ENCODE assay signal across 29 cellular contexts in the genomic region with DNA sequence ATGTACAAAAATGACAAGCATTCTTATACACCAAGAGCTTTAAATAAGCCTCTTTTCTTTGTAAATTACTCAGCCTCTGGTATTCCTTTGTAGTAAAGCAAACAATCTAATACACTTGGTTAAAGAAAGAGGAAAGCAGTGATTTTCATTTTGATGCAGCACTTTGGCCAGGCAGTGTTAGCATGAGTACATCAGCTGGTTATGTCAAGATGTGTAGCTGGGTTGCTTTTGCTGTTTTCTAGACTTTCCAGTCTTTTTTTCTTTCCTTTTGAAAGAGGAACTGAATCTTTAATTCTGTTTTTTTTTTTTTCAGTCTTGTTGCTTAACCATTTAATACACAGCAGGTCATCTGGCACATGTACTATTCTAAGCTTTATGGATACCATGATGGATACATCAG.
"Had no signal": no experiment of that assay in that cellular context is flagged by ENCODE, and none has a peak within 500 bp of the region (broad histone marks: within the 10 kb centered on the region; RNA-seq: fewer than 3 reads in every experiment).

No MANE protein-coding gene starts in this region.

- H3K4me3 ChIP-seq: adrenal gland, ascending aorta, lung, prostate gland, right atrium auricular region, spleen, thyroid gland, upper lobe of right lung had no signal

- H3K36me3 ChIP-seq: adrenal gland, ascending aorta, brain microvascular endothelial cell, prostate gland, right atrium auricular region, spleen, thyroid gland, upper lobe of right lung had no signal

- FAIRE-seq: endothelial cell of umbilical vein had no signal

- ATAC-seq: activated CD4-positive, alpha-beta T cell treated with anti-CD3 and anti-CD28 coated beads for 36 hours; activated naive CD4-positive, alpha-beta T cell treated with anti-CD3 and anti-CD28 coated beads, Interleukin-2, amount 50 U/mL, for 72 hours; activated T-helper 17 cell treated with anti-CD3 and anti-CD28 coated beads, Interleukin-2, amount 50 U/mL, for 72 hours; esophagus mucosa; left lobe of liver; naive thymus-derived CD8-positive, alpha-beta T cell; upper lobe of right lung; WTC11 had no signal

- H3K27ac ChIP-seq: adrenal gland, ascending aorta, brain microvascular endothelial cell, prostate gland, right atrium auricular region, spleen, thyroid gland, upper lobe of right lung had no signal

- DNase-seq: activated CD4-positive, alpha-beta T cell treated with anti-CD3 and anti-CD28 coated beads for 36 hours; activated CD4-positive, alpha-beta T cell treated with anti-CD3 and anti-CD28 coated beads, Interleukin-2, amount 50 U/mL, for 4 hours; activated CD8-positive, alpha-beta memory T cell treated with anti-CD3 and anti-CD28 coated beads for 24 hours; activated CD8-positive, alpha-beta memory T cell treated with anti-CD3 and anti-CD28 coated beads, Interleukin-2, amount 50 U/mL, for 4 hours; activated T-cell treated with anti-CD3 and anti-CD28 coated beads, Interleukin-2, amount 50 U/mL, for 24 hours; adrenal gland; brain microvascular endothelial cell; central memory CD4-positive, alpha-beta T cell; dermis blood vessel endothelial cell; effector CD8-positive, alpha-beta T cell; foreskin melanocyte; immature natural killer cell; naive thymus-derived CD8-positive, alpha-beta T cell; spleen; stimulated activated CD4-positive, alpha-beta T cell treated with anti-CD3 and anti-CD28 coated beads, Interleukin-4, amount 100 ng/mL, for 24 hours; substantia nigra; T-helper 9 cell; thyroid gland; upper lobe of right lung had no signal

- H3K27me3 ChIP-seq: adrenal gland, ascending aorta, brain microvascular endothelial cell, right atrium auricular region, spleen, thyroid gland, upper lobe of right lung had no signal

- H3K9me3 ChIP-seq: adrenal gland, ascending aorta, prostate gland, right atrium auricular region, spleen, thyroid gland, upper lobe of right lung had no signal

- H3K4me1 ChIP-seq: adrenal gland, ascending aorta, prostate gland, right atrium auricular region, spleen, thyroid gland, upper lobe of right lung had no signal
